Comparison of ENCODE assay signal across 1 cellular context in the genomic region with DNA sequence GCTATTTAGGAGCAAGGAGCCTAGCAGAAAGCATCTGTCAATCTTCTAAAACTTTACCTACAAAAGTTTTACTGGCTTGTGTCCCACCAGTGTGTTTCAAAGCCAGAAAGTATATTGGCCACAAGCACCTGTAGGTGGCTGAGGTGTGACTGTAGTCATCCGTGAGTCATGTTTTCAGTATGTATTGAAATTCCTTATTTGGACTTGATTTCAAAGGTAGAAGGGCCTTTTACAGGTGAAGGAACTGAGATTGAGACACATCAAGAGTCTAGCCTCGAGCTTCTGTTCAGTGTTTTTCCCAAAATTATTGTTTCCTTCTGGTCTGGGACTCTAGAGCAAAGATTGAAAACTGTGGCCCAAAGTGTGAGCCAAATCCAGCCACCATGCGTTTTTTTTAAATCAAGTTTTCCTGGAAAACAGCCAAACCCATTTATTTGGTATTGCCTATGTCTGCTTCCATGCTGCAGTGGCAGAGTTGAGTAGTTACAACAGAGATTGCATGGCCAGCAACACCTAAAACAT.
TF ChIP-seq lines count a peak whose summit lies in the region.

No MANE protein-coding gene starts in this region.

TF ChIP-seq in GM23338, 12 proteins besides CTCF, POLR2A, EP300 and RAD21 (continued from another document):
- TF ChIP-seq ZNF462 (CRISPR knock-in tag; IDR thresholded peaks at IDR 0.05): no peak
